32 cellular contexts compared by ENCODE assay signal in genomic region chr5:13234-13633, GRCh38.
"Had no signal": no experiment of that assay in that cellular context is flagged by ENCODE, and none has a peak within 500 bp of the region (broad histone marks: within the 10 kb centered on the region; RNA-seq: fewer than 3 reads in every experiment).

No MANE protein-coding gene starts in this region.

- H3K9me3 ChIP-seq: adrenal gland, body of pancreas, breast epithelium had no signal

- H3K4me1 ChIP-seq: adrenal gland, body of pancreas, breast epithelium had no signal

- H3K27me3 ChIP-seq: adrenal gland, body of pancreas, brain microvascular endothelial cell, breast epithelium had no signal

- H3K4me3 ChIP-seq: adrenal gland, body of pancreas, breast epithelium had no signal

- ATAC-seq: activated CD8-positive, alpha-beta T cell treated with anti-CD3 and anti-CD28 coated beads for 36 hours; activated naive CD4-positive, alpha-beta T cell treated with anti-CD3 and anti-CD28 coated beads, Interleukin-2, amount 50 U/mL, for 72 hours; activated T-cell treated with anti-CD3 and anti-CD28 coated beads, Interleukin-2, amount 50 U/mL, for 4 hours; activated T-cell treated with anti-CD3 and anti-CD28 coated beads, Interleukin-2, amount 50 U/mL, for 72 hours; activated T-helper 17 cell treated with anti-CD3 and anti-CD28 coated beads, Interleukin-2, amount 50 U/mL, for 72 hours; body of pancreas had no signal

- H3K27ac ChIP-seq: adrenal gland, body of pancreas, brain microvascular endothelial cell, breast epithelium, VCaP had no signal

- DNase-seq: activated B cell treated with CpG ODN at 0.5 μM for 24 hours; activated CD4-positive, alpha-beta memory T cell treated with anti-CD3 and anti-CD28 coated beads for 36 hours; activated CD4-positive, alpha-beta T cell treated with anti-CD3 and anti-CD28 coated beads for 4 hours; activated CD4-positive, alpha-beta T cell treated with anti-CD3 and anti-CD28 coated beads, Interleukin-2, amount 10 ng/mL, durations not matched to agents 24 days and 14 days; activated CD4-positive, alpha-beta T cell treated with anti-CD3 and anti-CD28 coated beads, Interleukin-2, amount 50 U/mL, for 1 hour; activated CD4-positive, alpha-beta T cell treated with anti-CD3 and anti-CD28 coated beads, Interleukin-2, amount 50 U/mL, for 4 hours; activated CD4-positive, CD25-positive, alpha-beta regulatory T cell treated with anti-CD3 and anti-CD28 coated beads, Interleukin-2, amount 50 U/mL, for 72 hours; activated CD8-positive, alpha-beta memory T cell treated with anti-CD3 and anti-CD28 coated beads, Interleukin-2, amount 50 U/mL, for 4 hours; activated CD8-positive, alpha-beta T cell treated with anti-CD3 and anti-CD28 coated beads for 36 hours; activated effector memory CD4-positive, alpha-beta T cell treated with anti-CD3 and anti-CD28 coated beads, Interleukin-2, amount 50 U/mL, for 16 hours; activated gamma-delta T cell treated with Interleukin-2 at 50 U/mL for 16 hours; activated naive CD4-positive, alpha-beta T cell; activated naive CD4-positive, alpha-beta T cell treated with anti-CD3 and anti-CD28 coated beads for 36 hours; activated naive CD4-positive, alpha-beta T cell treated with anti-CD3 and anti-CD28 coated beads, Interleukin-2, amount 50 U/mL, for 16 hours; activated naive CD8-positive, alpha-beta T cell treated with anti-CD3 and anti-CD28 coated beads for 36 hours; activated T-cell treated with anti-CD3 and anti-CD28 coated beads for 4 hours; activated T-cell treated with anti-CD3 and anti-CD28 coated beads, Interleukin-2, amount 50 U/mL, for 1 hour; activated T-cell treated with anti-CD3 and anti-CD28 coated beads, Interleukin-2, amount 50 U/mL, for 4 hours; activated T-cell treated with anti-CD3 and anti-CD28 coated beads, Interleukin-2, amount 50 U/mL, for 72 hours; adrenal gland; amniotic stem cell; aorta; body of pancreas; brain microvascular endothelial cell; central memory CD4-positive, alpha-beta T cell; T-helper 1 cell; T-helper 2 cell; T-helper 9 cell had no signal

- H3K36me3 ChIP-seq: adrenal gland, brain microvascular endothelial cell, breast epithelium had no signal
